In the genomic region with DNA sequence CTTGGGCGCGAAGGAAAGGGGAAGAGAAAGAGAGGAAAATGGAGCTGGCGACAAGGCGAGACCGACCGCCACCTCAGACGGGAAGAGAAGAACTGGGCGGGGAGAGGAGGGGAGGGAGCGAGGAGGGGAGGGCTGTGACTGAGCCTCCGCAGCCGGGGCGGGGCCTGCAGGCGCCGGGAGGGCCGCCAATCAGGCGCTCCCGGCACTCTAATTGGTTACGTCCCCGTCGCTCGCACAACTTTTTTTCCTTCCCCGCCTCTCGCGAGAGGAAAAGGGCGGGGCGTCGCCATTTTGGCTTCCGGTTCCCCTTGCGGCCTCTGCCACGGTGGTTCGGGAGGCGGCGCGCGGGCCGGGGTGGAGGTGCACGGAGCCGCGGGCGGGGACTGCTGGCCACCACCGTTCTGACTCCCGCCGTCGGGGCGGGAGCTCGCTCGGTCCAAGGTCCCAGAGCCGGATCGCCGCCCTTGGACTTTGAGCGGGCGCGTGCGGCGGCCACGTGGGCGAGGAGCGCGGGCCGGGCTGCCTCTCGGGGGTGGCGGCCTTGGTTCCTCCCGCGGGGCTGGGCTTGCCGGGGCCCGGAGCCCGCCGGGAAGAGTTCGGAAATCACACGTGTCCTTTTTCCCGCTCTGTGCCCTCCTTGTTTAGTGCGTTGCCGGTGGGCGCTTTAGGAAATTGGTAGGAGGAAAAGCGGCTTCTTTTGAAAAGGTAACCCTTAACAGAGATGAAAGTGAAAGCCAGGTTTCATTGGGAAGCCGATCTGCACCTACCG, we compare ENCODE assay signal across 8 cellular contexts. TPM values are rescaled to one million over a fixed set of nuclear protein-coding genes. Genes with fewer than 3 reads are reported as not detected.
DNase-seq lines count a peak whose midpoint lies in the region; ATAC-seq lines count a peak whose summit lies in the region.

A gene (minus strand): TSS at position 94 of the 769 bp plus-strand sequence. CDS start 176 bp downstream, outside the sequence.

- peaks cover 29 to 48% of the 10 kb centered on the region in 2 donors for H3K4me1 Mint-ChIP-seq in effector memory CD8-positive, alpha-beta T cell (ENCODE audit: low read depth in 2 of 2)
- peaks cover 38% of the 10 kb centered on the region for H3K4me1 Mint-ChIP-seq in memory B cell

- peak; percentile 98 for DNase-seq in Caki2 (ENCODE audit: low read depth)
- peak; percentile 25 to 96 (median 92) for DNase-seq in HUDEP-2 (lab: John Stamatoyannopoulos, UW; ENCODE audit: unreplicated experiment in 76 of 76)
- peak; percentile 99 for DNase-seq in NOMO-1 treated with dmso at 0.1 percent for 144 hours (lab: John Stamatoyannopoulos, UW; ENCODE audit: unreplicated experiment)
- peak; percentile 84 to 90 (median 88) for DNase-seq in activated CD8-positive, alpha-beta memory T cell treated with anti-CD3 and anti-CD28 coated beads for 48 hours (ENCODE audit: low read depth in 2 of 3, low spot score in 2 of 3)
- DNase-seq in effector memory CD8-positive, alpha-beta T cell: peak; percentile 95 to 98 (median 97)
- peak; percentile 96 to 98 for DNase-seq in memory B cell (ENCODE audit: low spot score in 2 of 2)
- DNase-seq in stimulated activated CD8-positive, alpha-beta memory T cell treated with anti-CD3 and anti-CD28 coated beads, Interleukin-12 subunit alpha, Interleukin-12 subunit beta, amount 100 ng/mL, for 1 hour (ENCODE audit: low read depth): peak; percentile 95

- peaks cover 14% of the 10 kb centered on the region for H3K36me3 Mint-ChIP-seq in effector memory CD8-positive, alpha-beta T cell (ENCODE audit: insufficient read depth)
- H3K36me3 Mint-ChIP-seq in memory B cell: peaks cover 7% of the 10 kb centered on the region

- H3K4me3 Mint-ChIP-seq in effector memory CD8-positive, alpha-beta T cell: peak within 1 kb of the TSS; percentile 88 to 92
- H3K4me3 Mint-ChIP-seq in memory B cell: peak within 1 kb of the TSS; percentile 100

- no peaks in the 10 kb centered on the region for H3K27me3 Mint-ChIP-seq in effector memory CD8-positive, alpha-beta T cell
- H3K27me3 Mint-ChIP-seq in memory B cell: no peaks in the 10 kb centered on the region

- in situ Hi-C loops in Caki2 (cut with HindIII; ENCODE audit: low pct_unique_long_range_greater_than_20kb, low sequenced_read_pairs): no loop called here

- H3K9me3 Mint-ChIP-seq in effector memory CD8-positive, alpha-beta T cell: no peaks in the 10 kb centered on the region
- no peaks in the 10 kb centered on the region for H3K9me3 Mint-ChIP-seq in memory B cell

- peak within 1 kb of the TSS; percentile 69 to 92 for H3K27ac Mint-ChIP-seq in effector memory CD8-positive, alpha-beta T cell
- H3K27ac Mint-ChIP-seq in memory B cell: peak within 1 kb of the TSS; percentile 95

- ATAC-seq in GM21390 (IDR thresholded peaks at IDR 0.05; ENCODE audit: unreplicated experiment): peak; percentile 76
- ATAC-seq in effector memory CD8-positive, alpha-beta T cell (replicated peaks): peak; percentile 90
- ATAC-seq in memory B cell (ENCODE audit: low read depth): peak; percentile 84

RNA-seq across cellular contexts. Expression of the gene that starts here (rescaled TPM):
- total RNA-seq in Caki2 (2014; rRNA removed; shearing (Covaris generic); ENCODE audit: low replicate concordance): 380 and 392 TPM in 2 replicates

Comparison
In these comparisons a context has a peak if more than half of its experiments do, and no peak if none do; other contexts are left out.
1. Peak in every context shown above with its lines: DNase-seq and ATAC-seq.